8 cellular contexts compared by ENCODE assay signal in the genomic region with DNA sequence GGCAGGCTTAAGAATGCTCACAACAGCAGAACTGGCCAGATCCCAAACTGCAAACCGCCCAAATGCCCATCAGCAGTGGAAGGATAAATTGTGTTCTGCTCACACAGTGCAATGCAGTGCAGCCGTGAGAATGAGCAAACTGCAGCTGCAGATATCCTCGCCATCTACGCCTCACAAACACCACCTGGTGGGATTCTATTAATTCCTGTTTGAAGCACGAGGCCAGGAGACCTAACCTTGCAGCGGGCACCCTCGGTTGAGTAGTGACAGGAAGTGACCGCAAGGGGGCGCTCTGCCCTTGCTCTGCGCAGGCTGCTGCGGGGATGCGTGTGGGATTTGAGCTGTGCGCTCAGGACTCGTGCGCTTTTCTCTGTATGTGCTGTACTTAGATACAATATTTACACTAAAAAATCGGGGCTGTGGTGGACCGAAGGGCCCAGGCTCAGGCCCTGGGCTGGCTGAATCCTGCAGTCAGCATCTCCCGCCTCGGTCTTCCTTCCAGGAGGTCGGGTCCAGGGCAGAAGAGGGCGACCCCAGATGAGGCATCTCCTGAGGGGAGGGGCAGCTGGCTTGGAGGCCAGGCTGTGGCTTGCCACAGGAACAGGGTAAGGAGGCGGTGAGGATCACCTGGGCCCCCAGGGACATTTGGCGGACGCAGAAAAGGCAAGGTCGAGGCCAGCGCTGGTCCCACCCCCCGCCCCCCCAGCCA. TPM values are rescaled to one million over a fixed set of nuclear protein-coding genes. Genes with fewer than 3 reads are reported as not detected.
DNase-seq lines count a peak whose midpoint lies in the region; ATAC-seq, FAIRE-seq and TF ChIP-seq lines count a peak whose summit lies in the region.

No MANE protein-coding gene starts in this region.

- no peak overlapping the region for H3K4me3 ChIP-seq in mucosa of descending colon

- intact Hi-C loops in mucosa of descending colon (cut with DNase I, micrococcal nuclease) = loop anchor here (2.0 to 10.0 kb wide), 3 partner anchors 62 to 292 kb away; no protein-coding TSS in a partner anchor

- peak; percentile 79 for DNase-seq in COR-L47 (lab: John Stamatoyannopoulos, UW)
- DNase-seq in HTR-8/SVneo (ENCODE audit: insufficient read length, low spot score) = peak; percentile 87
- peak; percentile 84 to 88 for DNase-seq in NOMO-1 (lab: John Stamatoyannopoulos, UW; ENCODE audit: unreplicated experiment in 2 of 2)
- peak; percentile 41 for DNase-seq in activated CD8-positive, alpha-beta memory T cell treated with anti-CD3 and anti-CD28 coated beads, Interleukin-2, amount 50 U/mL, for 1 hour (ENCODE audit: extremely low read depth)
- DNase-seq in epidermal melanocyte (ENCODE audit: insufficient read length, low spot score) = peak; percentile 68
- peak; percentile 83 to 89 (median 85) for DNase-seq in mucosa of descending colon
- peak; percentile 55 to 59 for DNase-seq in stimulated activated CD8-positive, alpha-beta memory T cell treated with anti-CD3 and anti-CD28 coated beads, Interleukin-4, amount 100 ng/mL, for 4 hours (ENCODE audit: low read depth in 2 of 2, low spot score in 1 of 2)

- FAIRE-seq in HTR-8/SVneo (lab: Jason Lieb, UNC) = peak; percentile 74

- peaks cover 6% of the 10 kb centered on the region for H3K4me1 ChIP-seq in mucosa of descending colon (ENCODE audit: low read depth)

- ATAC-seq in GM21367 (IDR thresholded peaks at IDR 0.05; ENCODE audit: unreplicated experiment) (peak; percentile 76), mucosa of descending colon (peak; percentile 83)

- TF ChIP-seq CTCF in mucosa of descending colon (IDR thresholded peaks at IDR 0.05) = peak; percentile 87

- no peaks in the 10 kb centered on the region for H3K9me3 ChIP-seq in mucosa of descending colon

- no peaks in the 10 kb centered on the region for H3K36me3 ChIP-seq in mucosa of descending colon (ENCODE audit: low read depth)

RNA-seq across cellular contexts. Expression of a gene that starts 19.8 kb away (rescaled TPM):
- total RNA-seq in mucosa of descending colon = 100 to 1,000 TPM; 121 to 168 (median 126) TPM
